Comparison of ENCODE assay signal across 1 cellular context in genomic region chr3:9862391-9863235, GRCh38.
TF ChIP-seq lines count a peak whose summit lies in the region.

No MANE protein-coding gene starts in this region.

TF ChIP-seq in HCT116, 20 proteins besides CTCF, POLR2A, EP300 and RAD21 (continued from another document):
- TF ChIP-seq EZH2phosphoT487 (IDR thresholded peaks at IDR 0.05; ENCODE audit: borderline replicate concordance) (no peak), POLR2AphosphoS5 (IDR thresholded peaks at IDR 0.05; ENCODE audit: low read depth, low read length) (no peak), CBX3 (IDR thresholded peaks at IDR 0.05; ENCODE audit: low read depth) (no peak)
